24 cellular contexts compared by ENCODE assay signal in genomic region chr3:101796076-101796475, GRCh38. TPM values are rescaled to one million over a fixed set of nuclear protein-coding genes. Genes with fewer than 3 reads are reported as not detected.
DNase-seq lines count a peak whose midpoint lies in the region; ATAC-seq and FAIRE-seq lines count a peak whose summit lies in the region.
"Had no signal": no experiment of that assay in that cellular context is flagged by ENCODE, and none has a peak within 500 bp of the region (broad histone marks: within the 10 kb centered on the region; RNA-seq: fewer than 3 reads in every experiment).

No MANE protein-coding gene starts in this region.

- peak; percentile 7 for DNase-seq in A172 (ENCODE audit: low spot score)
- peak; percentile 24 for DNase-seq in EL
- peak; percentile 33 for DNase-seq in RCC 7860 (ENCODE audit: low spot score)
- DNase-seq in glomerular visceral epithelial cell (ENCODE audit: extremely low spot score), result peak; percentile 30
- DNase-seq in frontal cortex (ENCODE audit: low spot score in 2 of 2), result no peak
- no peak for DNase-seq in NCI-H774 (lab: John Stamatoyannopoulos, UW)
- DNase-seq: activated CD4-positive, alpha-beta T cell treated with anti-CD3 and anti-CD28 coated beads, Interleukin-2, amount 10 ng/mL, durations not matched to agents 7 days and 5 days; activated CD8-positive, alpha-beta memory T cell treated with anti-CD3 and anti-CD28 coated beads, Interleukin-2, amount 10 ng/mL, durations not matched to agents 7 days and 5 days; activated naive CD8-positive, alpha-beta T cell treated with anti-CD3 and anti-CD28 coated beads, Interleukin-2, amount 10 ng/mL, durations not matched to agents 7 days and 5 days; central memory CD4-positive, alpha-beta T cell; COR-L47; esophagus squamous epithelium; midbrain; natural killer cell; NCI-H2029; NCI-H524 treated with DMSO at 0.1 percent for 48 hours; PC-9; SHP77; stomach; thyroid gland; WERI-Rb-1 had no signal

- FAIRE-seq in RCC 7860 (lab: Jason Lieb, UNC) (no peak), frontal cortex (lab: Jason Lieb, UNC) (no peak)

- ATAC-seq in GM21576 (IDR thresholded peaks at IDR 0.05; ENCODE audit: unreplicated experiment), result no peak
- ATAC-seq: activated CD8-positive, alpha-beta memory T cell treated with anti-CD3 and anti-CD28 coated beads, Interleukin-2, amount 10 ng/mL, durations not matched to agents 7 days and 5 days; gastroesophageal sphincter; GM23338; natural killer cell had no signal

RNA-seq across cellular contexts. Expression of gene NXPE3, which starts 17.1 kb away (rescaled TPM):
- total RNA-seq in A172 (2014; rRNA removed; shearing (Covaris generic)), result 13.0 and 16.7 TPM in 2 replicates
- total RNA-seq in frontal cortex, result 17.1 TPM

RNA-seq across cellular contexts. Expression of gene NFKBIZ, which starts 53.2 kb away (rescaled TPM):
- total RNA-seq in A172 (2014; rRNA removed; shearing (Covaris generic)), result 1.8 and 7.5 TPM in 2 replicates
- total RNA-seq in frontal cortex, result 2.4 TPM

Comparison
In these comparisons a context has a peak if more than half of its experiments do, and no peak if none do; other contexts are left out.
1. DNase-seq: peak in A172 (single experiment), EL (single experiment), RCC 7860 (single experiment) and glomerular visceral epithelial cell (single experiment); none in frontal cortex (0 of 2) and NCI-H774 (single experiment).